ENCODE assay signal across 8 cellular contexts in the genomic region with DNA sequence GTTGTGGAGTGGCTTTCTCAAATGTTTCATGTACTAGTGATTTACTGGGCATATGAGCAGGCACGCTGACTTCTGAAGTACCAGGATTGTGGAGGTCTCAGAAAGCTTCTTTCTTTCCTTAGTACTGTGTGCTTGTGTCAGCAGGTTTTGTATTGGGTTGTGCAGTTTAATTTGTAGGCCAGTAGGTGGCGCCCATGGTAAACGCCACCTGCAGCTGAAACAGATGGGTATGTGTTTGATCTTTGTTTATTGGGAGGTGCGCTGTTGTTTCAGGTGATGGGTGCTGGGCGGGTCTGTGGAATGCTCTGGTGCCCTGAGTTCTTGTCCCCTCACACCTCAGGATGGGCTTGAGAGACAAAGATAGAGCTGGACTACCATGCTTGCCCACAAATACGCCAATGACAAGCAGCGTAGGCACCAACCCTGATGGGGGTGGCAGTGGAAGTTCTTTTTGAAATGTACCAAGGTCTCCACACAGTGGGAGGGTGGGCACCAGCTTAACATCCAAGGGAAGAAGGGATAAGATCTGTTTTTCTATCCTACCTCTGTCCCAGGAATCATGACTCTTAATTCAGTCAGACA.
A peak's percentile ranks its signal among the peaks of the same experiment; 100 is the strongest.
DNase-seq lines count a peak whose midpoint lies in the region; ATAC-seq and TF ChIP-seq lines count a peak whose summit lies in the region.
"Had no signal": no experiment of that assay in that cellular context is flagged by ENCODE, and none has a peak within 500 bp of the region (broad histone marks: within the 10 kb centered on the region; RNA-seq: fewer than 3 reads in every experiment).

No MANE protein-coding gene starts in this region.

- no peaks in the 10 kb centered on the region for H3K9me3 Mint-ChIP-seq in chondrocyte (ENCODE audit: low read depth)
- H3K9me3 Mint-ChIP-seq in naive B cell, result peaks cover 0 to 2% (median 0%) of the 10 kb centered on the region in 7 donors
- H3K9me3 Mint-ChIP-seq: activated T-cell treated with anti-CD3 and anti-CD28 coated beads, Interleukin-2, amount 50 U/mL, for 72 hours had no signal

- peaks cover 7% of the 10 kb centered on the region for H3K27me3 Mint-ChIP-seq in chondrocyte (ENCODE audit: low read depth)
- no peaks in the 10 kb centered on the region for H3K27me3 Mint-ChIP-seq in naive B cell

- H3K4me3 Mint-ChIP-seq in chondrocyte (ENCODE audit: unreplicated experiment), result no peak overlapping the region
- peak overlapping the region in 1 of 8 donors; percentile 14 for H3K4me3 Mint-ChIP-seq in naive B cell
- H3K4me3 Mint-ChIP-seq: activated T-cell treated with anti-CD3 and anti-CD28 coated beads, Interleukin-2, amount 50 U/mL, for 72 hours had no signal

- no peaks in the 10 kb centered on the region for H3K36me3 Mint-ChIP-seq in chondrocyte (ENCODE audit: low read depth)
- no peaks in the 10 kb centered on the region for H3K36me3 Mint-ChIP-seq in naive B cell

- H3K4me1 Mint-ChIP-seq in chondrocyte (ENCODE audit: low read depth), result no peaks in the 10 kb centered on the region
- no peaks in the 10 kb centered on the region for H3K4me1 Mint-ChIP-seq in naive B cell

- TF ChIP-seq CTCF in chondrocyte (IDR thresholded peaks at IDR 0.05), result peak; percentile 83

- H3K27ac Mint-ChIP-seq in chondrocyte (ENCODE audit: unreplicated experiment), result no peak overlapping the region
- H3K27ac Mint-ChIP-seq in naive B cell, result no peak overlapping the region
- H3K27ac Mint-ChIP-seq: activated T-cell treated with anti-CD3 and anti-CD28 coated beads, Interleukin-2, amount 50 U/mL, for 72 hours had no signal

- ATAC-seq in GM19372 (IDR thresholded peaks at IDR 0.05; ENCODE audit: low read depth, unreplicated experiment) (peak; percentile 83), HG03280 (IDR thresholded peaks at IDR 0.05; ENCODE audit: unreplicated experiment) (peak; percentile 85), naive B cell (ENCODE audit: low read depth in 2 of 2) (no peak)

- DNase-seq in ELR (ENCODE audit: low read depth) (peak; percentile 43), NCI-H69 (lab: John Stamatoyannopoulos, UW) (peak; percentile 55), chondrocyte (ENCODE audit: low spot score) (peak; percentile 30), naive B cell (peak; percentile 0), amniotic stem cell (lab: John Stamatoyannopoulos, UW) (no peak)

Comparison
In these comparisons a context has a peak if more than half of its experiments do, and no peak if none do; other contexts are left out.
1. ATAC-seq: peak in GM19372 (single experiment) and HG03280 (single experiment); none in naive B cell (0 of 2).